In genomic region chr20:61044499-61044898, GRCh38 we compare ENCODE assay signal across 20 cellular contexts.
DNase-seq lines count a peak whose midpoint lies in the region; ATAC-seq, FAIRE-seq and TF ChIP-seq lines count a peak whose summit lies in the region.
"Had no signal": no experiment of that assay in that cellular context is flagged by ENCODE, and none has a peak within 500 bp of the region (broad histone marks: within the 10 kb centered on the region; RNA-seq: fewer than 3 reads in every experiment).

No MANE protein-coding gene starts in this region.

- H3K9me1 ChIP-seq in IMR-90 (ENCODE audit: insufficient read depth, low read length) (no peaks in the 10 kb centered on the region), K562 (ENCODE audit: control insufficient read depth, insufficient read depth, low read length) (no peaks in the 10 kb centered on the region)

- H3K27me3 ChIP-seq in GM23248 (replicated peaks; ENCODE audit: insufficient read depth) (no peaks in the 10 kb centered on the region), IMR-90 (ENCODE audit: control insufficient read depth, insufficient read depth, low read length) (no peaks in the 10 kb centered on the region), K562 (ENCODE audit: control insufficient read depth in 2 of 2, insufficient read depth in 2 of 2, low read length in 2 of 2) (peaks cover 0 to 3% of the 10 kb centered on the region in 2 experiments; a peak in 1 of 5 replicates)
- H3K27me3 ChIP-seq: BLaER1, Peyer's patch, tibial nerve had no signal

- CTCF ChIA-PET in IMR-90 (lab: Yijun Ruan, JAX) (no interaction called here), K562 (lab: Yijun Ruan, JAX; ENCODE audit: low intra/inter-chr PET ratio) (no interaction called here)

- no peak overlapping the region for H4K91ac ChIP-seq in IMR-90 (ENCODE audit: insufficient read depth, low read depth, low read length)

- H4K8ac ChIP-seq in IMR-90 (ENCODE audit: low read depth in 2 of 2, low read length in 2 of 2) = no peak overlapping the region

- POLR2A ChIA-PET in IMR-90 (lab: Charles Lee; ENCODE audit: unreplicated experiment) = no interaction called here
- POLR2A ChIA-PET in K562 (lab: Yijun Ruan, JAX) = no interaction called here

- no peak overlapping the region for H3K14ac ChIP-seq in IMR-90 (replicated peaks; ENCODE audit: low read depth, low read length)

- TF ChIP-seq CTCF in IMR-90 (conservative IDR thresholded peaks at IDR 0.05; ENCODE audit: low read depth, low read length) (no peak), K562 (IDR thresholded peaks at IDR 0.05 in 2 of 3, conservative IDR thresholded peaks at IDR 0.05 in 1 of 3; ENCODE audit: insufficient read depth in 2 of 3, low read depth in 1 of 3, low read length in 3 of 3) (peak in 2 of 3 experiments; percentile 27 to 38; a peak in 2 of 6 replicates)

- H3K9me3 ChIP-seq in GM23248 (ENCODE audit: low read depth) (no peaks in the 10 kb centered on the region), IMR-90 (ENCODE audit: control insufficient read depth, insufficient read depth, low read length) (peaks cover 23% of the 10 kb centered on the region), K562 (replicated peaks; ENCODE audit: control insufficient read depth, insufficient read depth, low read depth, low read length) (no peaks in the 10 kb centered on the region)
- H3K9me3 ChIP-seq: BLaER1, Peyer's patch had no signal

- H2AK5ac ChIP-seq in IMR-90 (ENCODE audit: low read depth, low read length) = no peak overlapping the region

- in situ Hi-C loops in GM23248 (cut with MboI) (no loop called here), IMR-90 (cut with MboI; ENCODE audit: low sequenced_read_pairs) (no loop called here), K562 (cut with MboI) (no loop called here)

- H3K79me2 ChIP-seq in GM23248 (ENCODE audit: insufficient read depth) (no peaks in the 10 kb centered on the region), K562 (ENCODE audit: control insufficient read depth, insufficient read depth, low read length) (no peaks in the 10 kb centered on the region)

- TF ChIP-seq POLR2A in IMR-90 (IDR thresholded peaks at IDR 0.05; ENCODE audit: low read depth, low read length) (no peak), K562 (conservative IDR thresholded peaks at IDR 0.05) (no peak)

- no peak overlapping the region for H2BK20ac ChIP-seq in IMR-90 (ENCODE audit: low read depth, low read length)

- no peaks in the 10 kb centered on the region for H3K79me1 ChIP-seq in IMR-90 (ENCODE audit: low read depth in 1 of 2, low read length in 2 of 2)

- H3K56ac ChIP-seq in IMR-90 (ENCODE audit: extremely low read depth, insufficient read depth, low read length) = no peak overlapping the region

- no peak overlapping the region for H3K23ac ChIP-seq in IMR-90 (ENCODE audit: low read depth, low read length)

- no peak overlapping the region for H3K9ac ChIP-seq in GM23248
- no peak overlapping the region for H3K9ac ChIP-seq in IMR-90 (ENCODE audit: low read depth, low read length)
- no peak overlapping the region for H3K9ac ChIP-seq in K562 (ENCODE audit: insufficient read depth in 1 of 2, low read depth in 2 of 2, low read length in 2 of 2)
- H3K9ac ChIP-seq: BLaER1 had no signal

- H2BK15ac ChIP-seq in IMR-90 (ENCODE audit: low read depth, low read length) = no peak overlapping the region

- BruUV-seq in IMR-90 (replicated peaks; lab: Mats Ljungman, UMichigan) (no TSS peak), K562 (replicated peaks; lab: Mats Ljungman, UMichigan) (no TSS peak)

- no peak for ATAC-seq in IMR-90 (ENCODE audit: low read depth)
- ATAC-seq in K562 = peak; percentile 64; the same call in 2 of the 3 replicates
- ATAC-seq: activated naive CD4-positive, alpha-beta T cell treated with anti-CD3 and anti-CD28 coated beads, Interleukin-2, amount 50 U/mL, for 72 hours; naive thymus-derived CD8-positive, alpha-beta T cell; stimulated activated naive B cell treated with anti-CD40 and anti-IgM and Interleukin-4, amounts not matched to agents 10 μg/mL and 1 μg/mL and 100 μg/mL, for 72 hours had no signal

- H3K4me3 ChIP-seq in GM23248 (no peak overlapping the region), IMR-90 (ENCODE audit: insufficient read depth, low read depth, low read length) (no peak overlapping the region), K562 (no peak overlapping the region)
- H3K4me3 ChIP-seq: BLaER1, coronary artery, Peyer's patch, tibial nerve had no signal

- TF ChIP-seq RAD21 in IMR-90 (IDR thresholded peaks at IDR 0.05; ENCODE audit: low read length) = no peak
- TF ChIP-seq RAD21 in K562 (CRISPR knock-in tag; conservative IDR thresholded peaks at IDR 0.05 in 1 of 2, IDR thresholded peaks at IDR 0.05 in 1 of 2) = no peak

- H2BK5ac ChIP-seq in IMR-90 (ENCODE audit: low read depth, low read length, poor library complexity, severe bottlenecking) = peak overlapping the region; percentile 45

- H3K4ac ChIP-seq in IMR-90 (ENCODE audit: low read depth, low read length) = no peak overlapping the region

- no peak for FAIRE-seq in K562 (lab: Jason Lieb, UNC)
- FAIRE-seq: islet of Langerhans had no signal

- H4K20me1 ChIP-seq in GM23248 (ENCODE audit: insufficient read depth) = no peaks in the 10 kb centered on the region
- no peaks in the 10 kb centered on the region for H4K20me1 ChIP-seq in IMR-90 (ENCODE audit: insufficient read depth, low read length)
- H4K20me1 ChIP-seq in K562 (replicated peaks; ENCODE audit: control insufficient read depth, insufficient read depth, low read length) = no peaks in the 10 kb centered on the region
- H4K20me1 ChIP-seq: BLaER1 had no signal

- H3F3A ChIP-seq in GM23248 (ENCODE audit: insufficient read depth) = no peaks in the 10 kb centered on the region

- DNase-seq in GM23248 (peak; percentile 2), IMR-90 (no peak), K562 (ENCODE audit: extremely low read depth in 1 of 4, low spot score in 3 of 4) (peak; percentile 28 to 44 (median 42)), islet precursor cell (peak; percentile 46), SHP77 (lab: John Stamatoyannopoulos, UW) (no peak), NCI-H1417 treated with DMSO at 0.1 percent for 48 hours (lab: John Stamatoyannopoulos, UW) (no peak), occipital lobe (lab: John Stamatoyannopoulos, UW) (no peak)
- DNase-seq: activated CD4-positive, alpha-beta memory T cell treated with anti-CD3 and anti-CD28 coated beads, Interleukin-2, amount 10 ng/mL, durations not matched to agents 7 days and 5 days; activated T-cell treated with anti-CD3 and anti-CD28 coated beads, Interleukin-2, amount 50 U/mL, for 48 hours; naive thymus-derived CD8-positive, alpha-beta T cell; NCI-H2029; NCI-H446 treated with DMSO at 0.1 percent for 48 hours; Peyer's patch; stimulated activated naive B cell treated with anti-CD40 and anti-IgM and Interleukin-4, amounts not matched to agents 10 μg/mL and 1 μg/mL and 100 μg/mL, for 72 hours had no signal

- no peaks in the 10 kb centered on the region for H3K4me1 ChIP-seq in GM23248 (ENCODE audit: insufficient read depth)
- no peaks in the 10 kb centered on the region for H3K4me1 ChIP-seq in IMR-90 (ENCODE audit: control insufficient read depth, insufficient read depth, low read length)
- no peaks in the 10 kb centered on the region for H3K4me1 ChIP-seq in K562 (replicated peaks in 1 of 2; ENCODE audit: control insufficient read depth in 2 of 2, insufficient read depth in 2 of 2, low read length in 2 of 2)
- H3K4me1 ChIP-seq: Peyer's patch, tibial nerve had no signal

- H3K9me2 ChIP-seq in GM23248 (ENCODE audit: insufficient read depth) = no peaks in the 10 kb centered on the region

- H2BK120ac ChIP-seq in IMR-90 (ENCODE audit: low read depth, low read length) = no peak overlapping the region

- H3K36me3 ChIP-seq in GM23248 (ENCODE audit: low read depth) (no peaks in the 10 kb centered on the region), IMR-90 (ENCODE audit: control insufficient read depth, insufficient read depth, low read length) (no peaks in the 10 kb centered on the region), K562 (ENCODE audit: control insufficient read depth, insufficient read depth, low read length) (no peaks in the 10 kb centered on the region)
- H3K36me3 ChIP-seq: BLaER1, Peyer's patch, tibial nerve had no signal

- dilution Hi-C loops in IMR-90 (cut with HindIII; ENCODE audit: low sequenced_read_pairs, unreplicated experiment) = no loop called here

- H2AK9ac ChIP-seq in IMR-90 (replicated peaks; ENCODE audit: low read depth, low read length, poor library complexity) = no peak overlapping the region

- H2AFZ ChIP-seq in GM23248 (no peak overlapping the region), IMR-90 (replicated peaks; ENCODE audit: low read length, poor library complexity) (no peak overlapping the region), K562 (ENCODE audit: low read depth, low read length) (no peak overlapping the region)

- intact Hi-C loops in IMR-90 (cut with micrococcal nuclease) (no loop called here), K562 (cut with micrococcal nuclease) (no loop called here)

- WGBS in GM23248 (ENCODE audit: low coverage in 1 of 2, low lambda C conversion rate in 2 of 2, missing lambda C conversion rate in 2 of 2), 2 experiments = 45 to 52% methylated on average over 4 of the region's 4 CpGs
- whole genome bisulfite sequencing in IMR-90 (ENCODE audit: extremely low coverage in 2 of 2, insufficient read length in 1 of 2), 2 experiments = no CpG with 5 or more reads among the region's 4 CpGs
- 0% methylated on average over 4 of the region's 4 CpGs for WGBS in K562 (ENCODE audit: insufficient coverage, low coverage, missing lambda C conversion rate)

- H3K18ac ChIP-seq in IMR-90 (ENCODE audit: low read depth, low read length) = no peak overlapping the region

- TF ChIP-seq EP300 in K562 (IDR thresholded peaks at IDR 0.05; ENCODE audit: low read length) = no peak

- H3K4me2 ChIP-seq in GM23248 (ENCODE audit: unreplicated experiment) = no peak overlapping the region
- H3K4me2 ChIP-seq in IMR-90 (ENCODE audit: low read depth, low read length) = no peak overlapping the region
- H3K4me2 ChIP-seq in K562 (ENCODE audit: insufficient read depth, low read length) = no peak overlapping the region
- H3K4me2 ChIP-seq: BLaER1 had no signal

- H4K5ac ChIP-seq in IMR-90 (ENCODE audit: low read depth, low read length) = no peak overlapping the region

- H3K27ac ChIP-seq in GM23248 = no peak overlapping the region
- H3K27ac ChIP-seq in IMR-90 (ENCODE audit: insufficient read depth, low read length) = no peak overlapping the region
- H3K27ac ChIP-seq in K562 (ENCODE audit: extremely low read depth, low read depth, low read length) = no peak overlapping the region
- H3K27ac ChIP-seq: BLaER1, coronary artery, epithelial cell of prostate, Peyer's patch, tibial nerve had no signal

TF ChIP-seq in IMR-90, 13 proteins besides CTCF, POLR2A, EP300 and RAD21 (continues in another document):
- TF ChIP-seq MAZ (IDR thresholded peaks at IDR 0.05; ENCODE audit: borderline replicate concordance, low read depth, low read length) (no peak), MXI1 (IDR thresholded peaks at IDR 0.05; ENCODE audit: borderline replicate concordance, low read depth, low read length) (no peak), NFE2L2 (IDR thresholded peaks at IDR 0.05; ENCODE audit: low read depth, low read length) (no peak)

TF ChIP-seq in K562, 482 proteins besides CTCF, POLR2A, EP300 and RAD21 (continues in another document):
- TF ChIP-seq MEIS2 (IDR thresholded peaks at IDR 0.05; ENCODE audit: partially characterized antibody) (no peak), SMARCB1 (IDR thresholded peaks at IDR 0.05; ENCODE audit: insufficient read length, low read depth) (no peak)

Comparison
In these comparisons a context has a peak if more than half of its experiments do, and no peak if none do; other contexts are left out.
1. DNase-seq: peak in GM23248 (single experiment), K562 (4 of 4) and islet precursor cell (single experiment); none in IMR-90 (single experiment), SHP77 (0 of 2), NCI-H1417 treated with DMSO at 0.1 percent for 48 hours (single experiment) and occipital lobe (single experiment).